In genomic region chr3:157174265-157174615, GRCh38 we compare ENCODE assay signal across 8 cellular contexts. TPM values are rescaled to one million over a fixed set of nuclear protein-coding genes. Genes with fewer than 3 reads are reported as not detected.
A peak's percentile ranks its signal among the peaks of the same experiment; 100 is the strongest.
DNase-seq lines count a peak whose midpoint lies in the region; TF ChIP-seq lines count a peak whose summit lies in the region.

No MANE protein-coding gene starts in this region.

- H3K9me3 Mint-ChIP-seq in CD8-positive, alpha-beta memory T cell = peaks cover 0 to 2% (median 0%) of the 10 kb centered on the region in 5 donors
- H3K9me3 Mint-ChIP-seq in H9 (peaks cover 12 to 20% of the 10 kb centered on the region in 2 experiments), type B pancreatic cell (no peaks in the 10 kb centered on the region)

- peak overlapping the region; percentile 91 to 96 (median 95) for H3K4me3 Mint-ChIP-seq in CD8-positive, alpha-beta memory T cell
- H3K4me3 Mint-ChIP-seq in H9 (peak overlapping the region; percentile 87 to 91), type B pancreatic cell (peak overlapping the region; percentile 91)

- no peaks in the 10 kb centered on the region for H4K20me1 ChIP-seq in H9 (ENCODE audit: control insufficient read depth, insufficient read depth, insufficient read length)

- peaks cover 17% of the 10 kb centered on the region for H3K23me2 ChIP-seq in H9 (ENCODE audit: insufficient read length, low read depth, low read length, poor library complexity, severe bottlenecking)

- H3K79me1 ChIP-seq in H9 (ENCODE audit: insufficient read depth, low read depth, low read length, poor library complexity, severe bottlenecking) = no peaks in the 10 kb centered on the region
- peaks cover 5% of the 10 kb centered on the region for H3K79me1 ChIP-seq in mesenchymal stem cell (replicated peaks; ENCODE audit: low read length, poor library complexity, severe bottlenecking)

- no CpG with 5 or more reads among the region's 13 CpGs for WGBS in H9 (ENCODE audit: extremely low coverage, insufficient read length, low lambda C conversion rate)
- WGBS in mesenchymal stem cell = 51% methylated on average over 13 of the region's 13 CpGs

- peaks cover 25% of the 10 kb centered on the region for H3K4me1 ChIP-seq in CD8-positive, alpha-beta memory T cell (ENCODE audit: insufficient read depth, low read length)
- H3K4me1 ChIP-seq in H9 (ENCODE audit: insufficient read depth, low read length) (no peaks in the 10 kb centered on the region), mesenchymal stem cell (ENCODE audit: control insufficient read depth, insufficient read depth, low read depth, low read length) (peaks cover 4% of the 10 kb centered on the region)

- H2BK5ac ChIP-seq in H9 (ENCODE audit: insufficient read length, low read length) = peak overlapping the region; percentile 32
- H2BK5ac ChIP-seq in mesenchymal stem cell (ENCODE audit: low read depth, low read length, poor library complexity, severe bottlenecking) = peak overlapping the region; percentile 69

- no peaks in the 10 kb centered on the region for H3K27me3 ChIP-seq in CD8-positive, alpha-beta memory T cell (ENCODE audit: insufficient read depth, low read length, poor library complexity, severe bottlenecking)
- H3K27me3 ChIP-seq in H9 (ENCODE audit: insufficient read depth, low read length) = no peaks in the 10 kb centered on the region
- H3K27me3 ChIP-seq in mesenchymal stem cell (ENCODE audit: control insufficient read depth in 1 of 2, insufficient read depth in 1 of 2, low read length in 2 of 2) = no peaks in the 10 kb centered on the region

- H3K36me3 ChIP-seq in CD8-positive, alpha-beta memory T cell (ENCODE audit: insufficient read depth, low read length) = no peaks in the 10 kb centered on the region
- H3K36me3 ChIP-seq in mesenchymal stem cell (ENCODE audit: control insufficient read depth in 1 of 2, insufficient read depth in 2 of 2, low read depth in 1 of 2, low read length in 2 of 2) = peaks cover 0 to 14% of the 10 kb centered on the region in 2 experiments

- H3T11ph ChIP-seq in H9 (ENCODE audit: low read length) = peak overlapping the region; percentile 63

- no peak overlapping the region for H3K23ac ChIP-seq in H9 (ENCODE audit: insufficient read length, low read depth, low read length)
- H3K23ac ChIP-seq in mesenchymal stem cell (ENCODE audit: low read length in 2 of 2) = no peak overlapping the region

- peaks cover 0 to 21% (median 3%) of the 10 kb centered on the region in 3 donors for H3K36me3 Mint-ChIP-seq in CD8-positive, alpha-beta memory T cell
- H3K36me3 Mint-ChIP-seq in H9 (ENCODE audit: insufficient read depth in 1 of 3, low read depth in 3 of 3) (peaks cover 16 to 29% (median 20%) of the 10 kb centered on the region in 3 experiments), type B pancreatic cell (peaks cover 6% of the 10 kb centered on the region)

- H2AFZ ChIP-seq in H9 (ENCODE audit: low read length) (peak overlapping the region; percentile 75), mesenchymal stem cell (ENCODE audit: low read depth, low read length) (peak overlapping the region; percentile 19)

- peak overlapping the region; percentile 82 for H3K9ac ChIP-seq in H9 (ENCODE audit: extremely low read depth, insufficient read length, low read length)
- peak overlapping the region; percentile 95 for H3K9ac ChIP-seq in mesenchymal stem cell (ENCODE audit: low read length)

- no peaks in the 10 kb centered on the region for H3K9me3 ChIP-seq in CD8-positive, alpha-beta memory T cell (ENCODE audit: low read length)
- no peaks in the 10 kb centered on the region for H3K9me3 ChIP-seq in H9 (ENCODE audit: control insufficient read depth, low read depth, low read length)
- H3K9me3 ChIP-seq in mesenchymal stem cell (ENCODE audit: control insufficient read depth, low read length) = no peaks in the 10 kb centered on the region

- H3K4me3 ChIP-seq in CD8-positive, alpha-beta memory T cell (ENCODE audit: low read length) = peak overlapping the region; percentile 81
- peak overlapping the region; percentile 62 to 76 for H3K4me3 ChIP-seq in mesenchymal stem cell (ENCODE audit: insufficient read depth in 1 of 2, low read depth in 1 of 2, low read length in 2 of 2)

- H3K27ac ChIP-seq in CD8-positive, alpha-beta memory T cell (ENCODE audit: low read depth, low read length) = peak overlapping the region; percentile 98
- H3K27ac ChIP-seq in H9 (ENCODE audit: insufficient read length, low read depth, low read length) (peak overlapping the region; percentile 81), cingulate gyrus (ENCODE audit: low read depth, low read length) (peak overlapping the region; percentile 98), mesenchymal stem cell (ENCODE audit: low read length, poor library complexity, severe bottlenecking) (peak overlapping the region; percentile 86)

- no peak for TF ChIP-seq CTCF in H9 (conservative IDR thresholded peaks at IDR 0.05)
- no peak for TF ChIP-seq CTCF in type B pancreatic cell (conservative IDR thresholded peaks at IDR 0.05)

- peak overlapping the region; percentile 97; the same call in 1 of the 2 replicates for H3K14ac ChIP-seq in H9 (ENCODE audit: insufficient read depth, low read length)
- no peak overlapping the region for H3K14ac ChIP-seq in mesenchymal stem cell (ENCODE audit: low read length in 2 of 2)

- H3K4ac ChIP-seq in H9 (ENCODE audit: low read depth, low read length) = peak overlapping the region; percentile 36; the same call in 1 of the 2 replicates
- H3K4ac ChIP-seq in mesenchymal stem cell (ENCODE audit: low read depth in 1 of 2, low read length in 2 of 2) = peak overlapping the region; percentile 46 to 52

- POLR2A ChIA-PET in CD8-positive, alpha-beta memory T cell (lab: Charles Lee) = interaction anchor here (0.8 to 4.8 kb wide), 8 partner anchors 10 to 620 kb away, joined by 3 to 284 read pairs (median 14); partner anchors contain the start of genes CCNL1 and SSR3

- H2AK5ac ChIP-seq in H9 (ENCODE audit: insufficient read length, low read length) = no peak overlapping the region
- peak overlapping the region; percentile 67 for H2AK5ac ChIP-seq in mesenchymal stem cell (ENCODE audit: low read length, severe bottlenecking)

- peak overlapping the region; percentile 51 for H4K8ac ChIP-seq in H9 (replicated peaks; ENCODE audit: insufficient read length, low read depth, low read length)
- peak overlapping the region; percentile 81 for H4K8ac ChIP-seq in mesenchymal stem cell (ENCODE audit: low read length)

- no peak overlapping the region for H3K56ac ChIP-seq in H9 (ENCODE audit: insufficient read length, low read depth, low read length)

- H4K5ac ChIP-seq in H9 (ENCODE audit: insufficient read length, low read depth, low read length) = peak overlapping the region; percentile 36

- H3K27ac Mint-ChIP-seq in CD8-positive, alpha-beta memory T cell = peak overlapping the region; percentile 96 to 100 (median 98)
- H3K27ac Mint-ChIP-seq in H9 (peak overlapping the region; percentile 86 to 98 (median 96)), type B pancreatic cell (peak overlapping the region; percentile 94)

- peak overlapping the region; percentile 97 for H3K4me2 ChIP-seq in H9 (ENCODE audit: insufficient read depth, insufficient read length, low read length)
- H3K4me2 ChIP-seq in mesenchymal stem cell (ENCODE audit: low read length, poor library complexity, severe bottlenecking) = peak overlapping the region; percentile 79

- H3K4me1 Mint-ChIP-seq in CD8-positive, alpha-beta memory T cell = peaks cover 29 to 40% (median 36%) of the 10 kb centered on the region in 3 donors
- H3K4me1 Mint-ChIP-seq in H9 (peaks cover 12% of the 10 kb centered on the region in 2 experiments), type B pancreatic cell (ENCODE audit: unreplicated experiment) (peaks cover 11% of the 10 kb centered on the region)

- no peak overlapping the region for H2BK20ac ChIP-seq in H9 (ENCODE audit: low read depth, low read length, poor library complexity, severe bottlenecking)

- H3K27me3 Mint-ChIP-seq in CD8-positive, alpha-beta memory T cell = peaks cover 3 to 5% of the 10 kb centered on the region in 2 donors
- peaks cover 7% of the 10 kb centered on the region; the same call in 1 of the 2 replicates for H3K27me3 Mint-ChIP-seq in H9 (ENCODE audit: low read depth)
- H3K27me3 Mint-ChIP-seq in type B pancreatic cell = no peaks in the 10 kb centered on the region

- H2BK12ac ChIP-seq in H9 (ENCODE audit: insufficient read length, low read depth, low read length) (no peak overlapping the region), mesenchymal stem cell (ENCODE audit: low read length in 2 of 2) (no peak overlapping the region)

- H2BK120ac ChIP-seq in H9 (ENCODE audit: low read depth, low read length, poor library complexity, severe bottlenecking) (peak overlapping the region; percentile 93), mesenchymal stem cell (ENCODE audit: low read depth, low read length) (no peak overlapping the region)

- H2BK15ac ChIP-seq in H9 (ENCODE audit: low read depth, low read length) = no peak overlapping the region
- no peak overlapping the region for H2BK15ac ChIP-seq in mesenchymal stem cell (ENCODE audit: low read depth, poor library complexity, severe bottlenecking)

- CTCF ChIA-PET in CD8-positive, alpha-beta memory T cell (lab: Charles Lee) = interaction anchor here (1.1 to 4.3 kb wide), 7 partner anchors 11 to 619 kb away, joined by 3 to 54 read pairs (median 5); partner anchors contain the start of genes CCNL1 and SSR3

- H3K18ac ChIP-seq in H9 (ENCODE audit: insufficient read length, low read depth, low read length) (peak overlapping the region; percentile 97), mesenchymal stem cell (ENCODE audit: low read depth in 1 of 2, low read length in 2 of 2) (peak overlapping the region in 1 of 2 experiments; percentile 47)

- H4K91ac ChIP-seq in H9 (ENCODE audit: insufficient read length, low read depth, low read length) (no peak overlapping the region), mesenchymal stem cell (ENCODE audit: low read length) (no peak overlapping the region)

- peak in 2 of 5 donors; percentile 8 to 51 for DNase-seq in CD8-positive, alpha-beta memory T cell
- DNase-seq in H9 (no peak), RPMI8226 (peak; percentile 72), mesenchymal stem cell (no peak), type B pancreatic cell (ENCODE audit: extremely low spot score, unreplicated experiment) (no peak), NCI-H1930 (lab: John Stamatoyannopoulos, UW) (no peak), NCI-H226 (no peak)

- 0 out of 2 replicates have a peak, but pooled peaks cover 1% of the 10 kb centered on the region for H3K79me2 ChIP-seq in H9 (ENCODE audit: insufficient read depth, low read length)

RNA-seq across cellular contexts. Expression of gene CCNL1, which starts 14.3 kb away (rescaled TPM):
- 100 to 1,000 TPM; 125 to 126 TPM for total RNA-seq in CD8-positive, alpha-beta memory T cell
- polyA plus RNA-seq in CD8-positive, alpha-beta memory T cell = 62.1 TPM
- 93.9 and 103 TPM in 2 replicates for total RNA-seq in H9 (2021)
- 87.8 TPM for polyA plus RNA-seq in mesenchymal stem cell (2013, experiment 1 of 2)
- 78.4 TPM for polyA plus RNA-seq in mesenchymal stem cell (2013, experiment 2 of 2)
- 145 and 233 TPM in 2 replicates for total RNA-seq in type B pancreatic cell (ENCODE audit: low replicate concordance)
